In the genomic region with DNA sequence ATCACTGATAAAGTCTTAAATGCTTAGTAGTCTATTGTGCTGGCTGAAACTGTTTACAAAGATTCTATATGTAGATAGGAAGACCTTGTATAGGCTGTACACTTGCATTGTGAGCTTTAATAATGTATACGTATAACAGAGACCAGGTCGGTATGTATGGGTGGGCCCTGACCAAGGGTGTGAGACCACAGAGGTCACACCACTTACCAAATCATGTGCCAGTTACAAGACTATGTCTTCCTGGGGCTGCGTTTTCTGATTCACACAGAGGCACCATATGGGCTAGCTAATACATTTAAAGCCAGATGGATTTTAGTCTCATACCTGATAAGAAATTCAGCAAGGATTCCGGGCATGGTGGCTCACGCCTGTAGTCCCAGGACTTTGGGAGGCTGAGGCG, we compare ENCODE assay signal across 15 cellular contexts.
"Had no signal": no experiment of that assay in that cellular context is flagged by ENCODE, and none has a peak within 500 bp of the region (broad histone marks: within the 10 kb centered on the region; RNA-seq: fewer than 3 reads in every experiment).

No MANE protein-coding gene starts in this region.

- H3K9me3 ChIP-seq: esophagus squamous epithelium, neutrophil, suprapubic skin, thyroid gland had no signal

- H3K27me3 Mint-ChIP-seq: memory B cell, naive B cell, type B pancreatic cell had no signal

- H3K27me3 ChIP-seq: esophagus squamous epithelium, neutrophil, suprapubic skin, thyroid gland had no signal

- H3K27ac ChIP-seq: neutrophil, thyroid gland had no signal

- H3K4me3 ChIP-seq: esophagus squamous epithelium, suprapubic skin, thyroid gland had no signal

- H3K36me3 ChIP-seq: esophagus squamous epithelium, neutrophil, suprapubic skin, thyroid gland had no signal

- ATAC-seq: left colon had no signal

- H3K4me3 Mint-ChIP-seq: memory B cell, type B pancreatic cell had no signal

- DNase-seq: esophagus squamous epithelium; foreskin fibroblast; kidney; left colon; naive B cell; right cardiac atrium; small intestine; stimulated activated CD4-positive, alpha-beta T cell treated with anti-CD3 and anti-CD28 coated beads, Interleukin-12 subunit alpha, Interleukin-12 subunit beta, amount 100 ng/mL, for 4 hours; stimulated activated CD4-positive, alpha-beta T cell treated with anti-CD3 and anti-CD28 coated beads, Interleukin-2, amount 100 ng/mL, for 48 hours; stimulated activated naive CD4-positive, alpha-beta T cell treated with Interleukin-2 at 50 U/mL for 16 hours; thyroid gland had no signal

- H3K36me3 Mint-ChIP-seq: naive B cell had no signal

- H3K9me3 Mint-ChIP-seq: memory B cell, naive B cell, type B pancreatic cell had no signal

- H3K27ac Mint-ChIP-seq: memory B cell, type B pancreatic cell had no signal

- H3K4me1 ChIP-seq: thyroid gland had no signal
